In genomic region chr7:140810385-140810784, GRCh38 we compare ENCODE assay signal across 16 cellular contexts.
DNase-seq lines count a peak whose midpoint lies in the region; ATAC-seq and TF ChIP-seq lines count a peak whose summit lies in the region.
"Had no signal": no experiment of that assay in that cellular context is flagged by ENCODE, and none has a peak within 500 bp of the region (broad histone marks: within the 10 kb centered on the region; RNA-seq: fewer than 3 reads in every experiment).

No MANE protein-coding gene starts in this region.

- no peak overlapping the region for H2AK5ac ChIP-seq in trophoblast cell (ENCODE audit: low read length)

- H3K4me1 Mint-ChIP-seq in T-helper 17 cell (peaks cover 9% of the 10 kb centered on the region), memory B cell (peaks cover 4% of the 10 kb centered on the region)
- H3K4me1 Mint-ChIP-seq: CD14-positive monocyte had no signal

- no peak overlapping the region for H2BK5ac ChIP-seq in trophoblast cell (ENCODE audit: low read depth, low read length, poor library complexity)

- no peak overlapping the region for H3K14ac ChIP-seq in trophoblast cell (ENCODE audit: low read length)

- no peak for TF ChIP-seq CTCF in upper lobe of right lung (IDR thresholded peaks at IDR 0.05)

- H3K18ac ChIP-seq in trophoblast cell (ENCODE audit: low read length): no peak overlapping the region

- H3K4me1 ChIP-seq in adipocyte (ENCODE audit: control insufficient read depth, insufficient read depth, low read length) (no peaks in the 10 kb centered on the region), trophoblast cell (ENCODE audit: control insufficient read depth in 1 of 2, insufficient read depth in 2 of 2, low read length in 2 of 2) (peaks cover 0 to 2% of the 10 kb centered on the region in 2 experiments), upper lobe of right lung (no peaks in the 10 kb centered on the region)
- H3K4me1 ChIP-seq: A549, BE2C, BLaER1 had no signal

- intact Hi-C loops in upper lobe of right lung (cut with DNase I): loop anchor here (5.0 kb wide), 1 partner anchor 202 kb away; the partner anchor contains the start of gene MRPS33

- peak overlapping the region; percentile 6 for H3K9ac ChIP-seq in adipocyte (ENCODE audit: low read length)
- no peak overlapping the region for H3K9ac ChIP-seq in trophoblast cell (ENCODE audit: low read length)
- H3K9ac ChIP-seq: BLaER1 had no signal

- DNase-seq in T-helper 17 cell (no peak), adipocyte (ENCODE audit: low read depth) (no peak), memory B cell (ENCODE audit: low spot score in 2 of 2) (no peak), trophoblast cell (peak; percentile 30 to 63), upper lobe of right lung (no peak), SKM-1 (lab: John Stamatoyannopoulos, UW; ENCODE audit: unreplicated experiment) (no peak)
- DNase-seq: DMS79 had no signal

- H3K27me3 ChIP-seq in adipocyte (replicated peaks; ENCODE audit: control insufficient read depth, insufficient read depth, low read length) (no peaks in the 10 kb centered on the region), trophoblast cell (ENCODE audit: insufficient read depth, low read length) (no peaks in the 10 kb centered on the region), upper lobe of right lung (no peaks in the 10 kb centered on the region)
- H3K27me3 ChIP-seq: BE2C, BLaER1 had no signal

- no peak overlapping the region for H3K4me3 ChIP-seq in adipocyte (ENCODE audit: low read length)
- H3K4me3 ChIP-seq in trophoblast cell (ENCODE audit: low read depth, low read length): no peak overlapping the region
- H3K4me3 ChIP-seq in upper lobe of right lung: no peak overlapping the region
- H3K4me3 ChIP-seq: A549, BLaER1, GM12878 had no signal

- H4K91ac ChIP-seq in trophoblast cell (ENCODE audit: low read depth, low read length): no peak overlapping the region

- no peak overlapping the region for H2BK120ac ChIP-seq in trophoblast cell (ENCODE audit: insufficient read depth, low read length, poor library complexity)

- peak overlapping the region; percentile 43 for H3K27ac Mint-ChIP-seq in T-helper 17 cell
- H3K27ac Mint-ChIP-seq in memory B cell: peak overlapping the region; percentile 12
- H3K27ac Mint-ChIP-seq: CD14-positive monocyte had no signal

- H3K36me3 ChIP-seq in adipocyte (ENCODE audit: control insufficient read depth, insufficient read depth, low read length, severe bottlenecking) (no peaks in the 10 kb centered on the region), trophoblast cell (ENCODE audit: control insufficient read depth in 1 of 2, insufficient read depth in 2 of 2, low read length in 2 of 2) (no peaks in the 10 kb centered on the region), upper lobe of right lung (peaks cover 3% of the 10 kb centered on the region)
- H3K36me3 ChIP-seq: BE2C had no signal

- H3K79me2 ChIP-seq in trophoblast cell (ENCODE audit: control insufficient read depth, insufficient read depth, low read length, poor library complexity): no peaks in the 10 kb centered on the region

- H3K36me3 Mint-ChIP-seq in T-helper 17 cell (ENCODE audit: low read depth): peaks cover 2% of the 10 kb centered on the region
- peaks cover 5% of the 10 kb centered on the region for H3K36me3 Mint-ChIP-seq in memory B cell
- H3K36me3 Mint-ChIP-seq: CD4-positive, CD25-positive, alpha-beta regulatory T cell had no signal

- H3K23ac ChIP-seq in trophoblast cell (ENCODE audit: low read length): no peak overlapping the region

- H2AFZ ChIP-seq in trophoblast cell (ENCODE audit: insufficient read depth, low read length, poor library complexity): no peak overlapping the region

- no CpG with 5 or more reads among the region's 9 CpGs for WGBS in trophoblast cell (ENCODE audit: extremely low coverage, insufficient coverage, insufficient read length)

- no peaks in the 10 kb centered on the region for H3K9me3 Mint-ChIP-seq in memory B cell
- H3K9me3 Mint-ChIP-seq: CD14-positive monocyte; CD4-positive, alpha-beta memory T cell; CD4-positive, CD25-positive, alpha-beta regulatory T cell; CD8-positive, alpha-beta memory T cell had no signal

- ATAC-seq in T-helper 17 cell (no peak), memory B cell (ENCODE audit: low read depth) (no peak), upper lobe of right lung (no peak), HG02884 (IDR thresholded peaks at IDR 0.05; ENCODE audit: unreplicated experiment) (no peak)

- no peaks in the 10 kb centered on the region for H3K27me3 Mint-ChIP-seq in T-helper 17 cell
- no peaks in the 10 kb centered on the region for H3K27me3 Mint-ChIP-seq in memory B cell
- H3K27me3 Mint-ChIP-seq: CD4-positive, alpha-beta memory T cell; CD4-positive, CD25-positive, alpha-beta regulatory T cell; CD8-positive, alpha-beta memory T cell had no signal

- H3K4me2 ChIP-seq in trophoblast cell (ENCODE audit: low read length): no peak overlapping the region
- H3K4me2 ChIP-seq: A549, BLaER1 had no signal

- H2BK12ac ChIP-seq in trophoblast cell (ENCODE audit: low read length): no peak overlapping the region

- H3K79me1 ChIP-seq in trophoblast cell (ENCODE audit: low read length): no peaks in the 10 kb centered on the region

- no peak overlapping the region for H4K12ac ChIP-seq in trophoblast cell (ENCODE audit: low read depth, low read length)

- H3K27ac ChIP-seq in trophoblast cell (ENCODE audit: low read depth, low read length) (no peak overlapping the region), upper lobe of right lung (no peak overlapping the region)
- H3K27ac ChIP-seq: A549, BLaER1 had no signal

- no peak overlapping the region for H4K8ac ChIP-seq in trophoblast cell (ENCODE audit: low read depth, low read length)

- H3K9me3 ChIP-seq in T-helper 17 cell (ENCODE audit: control insufficient read depth, low read length, poor library complexity, severe bottlenecking) (no peaks in the 10 kb centered on the region), adipocyte (ENCODE audit: control insufficient read depth, low read length) (no peaks in the 10 kb centered on the region), trophoblast cell (ENCODE audit: insufficient read depth, low read depth, low read length) (no peaks in the 10 kb centered on the region), upper lobe of right lung (no peaks in the 10 kb centered on the region)
- H3K9me3 ChIP-seq: A549, BE2C, BLaER1 had no signal

- no peak overlapping the region for H3K4me3 Mint-ChIP-seq in T-helper 17 cell
- no peak overlapping the region for H3K4me3 Mint-ChIP-seq in memory B cell
- H3K4me3 Mint-ChIP-seq: CD14-positive monocyte; CD4-positive, alpha-beta memory T cell; CD4-positive, CD25-positive, alpha-beta regulatory T cell; CD8-positive, alpha-beta memory T cell had no signal

- H3K4ac ChIP-seq in trophoblast cell (ENCODE audit: low read depth, low read length): no peak overlapping the region

Comparison
In these comparisons a context has a peak if more than half of its experiments do, and no peak if none do; other contexts are left out.
1. DNase-seq: peak in trophoblast cell (2 of 2); none in T-helper 17 cell (0 of 3), adipocyte (single experiment), memory B cell (0 of 2), upper lobe of right lung (single experiment) and SKM-1 (single experiment).